Comparison of ENCODE assay signal across 15 cellular contexts in the genomic region with DNA sequence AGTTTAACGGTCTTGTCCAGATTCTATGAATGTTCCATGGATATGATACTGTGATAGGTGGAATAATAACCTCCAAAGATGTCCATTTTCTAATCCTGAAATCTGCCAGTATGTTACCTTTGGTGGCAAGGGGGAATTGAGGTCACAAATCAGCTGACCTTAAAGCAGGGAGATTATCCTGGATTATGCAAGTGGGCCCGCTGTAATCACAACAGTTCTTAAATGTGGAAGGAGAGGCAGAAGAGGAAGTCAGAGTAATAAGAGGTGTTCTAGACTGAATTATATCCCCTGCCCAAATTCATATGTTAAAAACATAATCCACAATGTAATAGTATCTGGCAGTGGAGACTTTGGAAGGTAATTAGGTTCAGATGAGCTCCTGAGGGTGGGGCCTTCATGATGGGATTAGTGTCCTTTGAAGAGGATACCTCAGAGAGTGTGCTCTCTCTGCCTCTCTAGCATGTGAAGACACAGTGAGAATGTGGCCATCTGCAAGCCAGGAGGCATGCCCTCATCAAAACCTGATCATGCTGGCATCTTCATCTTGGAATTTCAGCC. TPM values are rescaled to one million over a fixed set of nuclear protein-coding genes. Genes with fewer than 3 reads are reported as not detected.
DNase-seq lines count a peak whose midpoint lies in the region; ATAC-seq, FAIRE-seq and TF ChIP-seq lines count a peak whose summit lies in the region.
"Had no signal": no experiment of that assay in that cellular context is flagged by ENCODE, and none has a peak within 500 bp of the region (broad histone marks: within the 10 kb centered on the region; RNA-seq: fewer than 3 reads in every experiment).

No MANE protein-coding gene starts in this region.

- H3K27me3 ChIP-seq in HAP-1 (ENCODE audit: low read depth) (no peaks in the 10 kb centered on the region), astrocyte (ENCODE audit: insufficient read depth, low read length) (no peaks in the 10 kb centered on the region), Caco-2 (replicated peaks; ENCODE audit: control insufficient read depth, insufficient read depth, low read length) (no peaks in the 10 kb centered on the region)

- H3K4me1 Mint-ChIP-seq in activated CD4-positive, alpha-beta T cell treated with anti-CD3 and anti-CD28 coated beads, Interleukin-2, amount 10 ng/mL, durations not matched to agents 24 days and 14 days = no peaks in the 10 kb centered on the region
- no peaks in the 10 kb centered on the region for H3K4me1 Mint-ChIP-seq in activated CD4-positive, alpha-beta T cell treated with anti-CD3 and anti-CD28 coated beads for 36 hours
- H3K4me1 Mint-ChIP-seq in astrocyte (ENCODE audit: low read depth, unreplicated experiment) = no peaks in the 10 kb centered on the region
- H3K4me1 Mint-ChIP-seq in Caco-2 (ENCODE audit: low read depth, unreplicated experiment) = no peaks in the 10 kb centered on the region
- no peaks in the 10 kb centered on the region for H3K4me1 Mint-ChIP-seq in natural killer cell
- H3K4me1 Mint-ChIP-seq: B cell; CD8-positive, alpha-beta memory T cell had no signal

- intact Hi-C loops in activated CD4-positive, alpha-beta T cell treated with anti-CD3 and anti-CD28 coated beads, Interleukin-2, amount 10 ng/mL, durations not matched to agents 24 days and 14 days (cut with micrococcal nuclease) = no loop called here
- intact Hi-C loops in activated CD4-positive, alpha-beta T cell treated with anti-CD3 and anti-CD28 coated beads for 36 hours (cut with DNase I, micrococcal nuclease) = no loop called here
- intact Hi-C loops in Caco-2 (cut with micrococcal nuclease; ENCODE audit: unreplicated experiment) = no loop called here
- intact Hi-C loops in natural killer cell (cut with micrococcal nuclease) = no loop called here

- H3K4me3 Mint-ChIP-seq in activated CD4-positive, alpha-beta T cell treated with anti-CD3 and anti-CD28 coated beads, Interleukin-2, amount 10 ng/mL, durations not matched to agents 24 days and 14 days = no peak overlapping the region
- H3K4me3 Mint-ChIP-seq in activated CD4-positive, alpha-beta T cell treated with anti-CD3 and anti-CD28 coated beads for 36 hours = no peak overlapping the region
- H3K4me3 Mint-ChIP-seq in astrocyte (ENCODE audit: unreplicated experiment) (no peak overlapping the region), Caco-2 (ENCODE audit: unreplicated experiment) (no peak overlapping the region), natural killer cell (no peak overlapping the region)
- H3K4me3 Mint-ChIP-seq: B cell; CD8-positive, alpha-beta memory T cell had no signal

- no peak for FAIRE-seq in astrocyte (lab: Jason Lieb, UNC)
- FAIRE-seq: A204.1, GM12878, GM18507 had no signal

- H4K20me1 ChIP-seq in astrocyte (ENCODE audit: insufficient read depth, low read length) = no peaks in the 10 kb centered on the region

- no TSS peak for BruUV-seq in Caco-2 (replicated peaks; lab: Mats Ljungman, UMichigan)

- H3K9me3 ChIP-seq in HAP-1 = no peaks in the 10 kb centered on the region
- H3K9me3 ChIP-seq in astrocyte (ENCODE audit: insufficient read depth, low read depth, low read length) = no peaks in the 10 kb centered on the region
- H3K9me3 ChIP-seq in Caco-2 = no peaks in the 10 kb centered on the region

- H3K27ac ChIP-seq in astrocyte (ENCODE audit: low read depth, low read length) = no peak overlapping the region

- no peak overlapping the region for H3K9ac ChIP-seq in astrocyte (ENCODE audit: low read length)

- TF ChIP-seq CTCF in astrocyte (IDR thresholded peaks at IDR 0.05; ENCODE audit: insufficient read depth, low read depth, low read length) = no peak
- no peak for TF ChIP-seq CTCF in Caco-2 (IDR thresholded peaks at IDR 0.05; ENCODE audit: insufficient read depth in 1 of 2, low read depth in 1 of 2, low read length in 1 of 2, severe bottlenecking in 1 of 2, unreplicated experiment in 1 of 2)
- TF ChIP-seq CTCF in natural killer cell (IDR thresholded peaks at IDR 0.05) = no peak

- H3K27ac Mint-ChIP-seq in activated CD4-positive, alpha-beta T cell treated with anti-CD3 and anti-CD28 coated beads, Interleukin-2, amount 10 ng/mL, durations not matched to agents 24 days and 14 days = no peak overlapping the region
- no peak overlapping the region for H3K27ac Mint-ChIP-seq in activated CD4-positive, alpha-beta T cell treated with anti-CD3 and anti-CD28 coated beads for 36 hours
- no peak overlapping the region for H3K27ac Mint-ChIP-seq in astrocyte (ENCODE audit: unreplicated experiment)
- H3K27ac Mint-ChIP-seq in Caco-2 (ENCODE audit: unreplicated experiment) = no peak overlapping the region
- no peak overlapping the region for H3K27ac Mint-ChIP-seq in natural killer cell
- H3K27ac Mint-ChIP-seq: B cell had no signal

- ATAC-seq in activated CD4-positive, alpha-beta T cell treated with anti-CD3 and anti-CD28 coated beads for 36 hours = no peak
- ATAC-seq in natural killer cell = no peak
- ATAC-seq: GM12878 had no signal

- H3K4me2 ChIP-seq in astrocyte (ENCODE audit: low read length) = no peak overlapping the region

- POLR2A ChIA-PET in activated CD4-positive, alpha-beta T cell treated with anti-CD3 and anti-CD28 coated beads for 36 hours (lab: Charles Lee) = no interaction called here
- POLR2A ChIA-PET in Caco-2 (lab: Charles Lee) = no interaction called here

- no peaks in the 10 kb centered on the region for H3K79me2 ChIP-seq in astrocyte (ENCODE audit: insufficient read depth, low read length)

- H3K4me3 ChIP-seq in HAP-1 (no peak overlapping the region), astrocyte (ENCODE audit: insufficient read depth, low read depth, low read length) (no peak overlapping the region), Caco-2 (ENCODE audit: low read depth, low read length) (no peak overlapping the region)
- H3K4me3 ChIP-seq: GM12878 had no signal

- H3K36me3 ChIP-seq in HAP-1 (replicated peaks) (no peaks in the 10 kb centered on the region), astrocyte (ENCODE audit: insufficient read depth, low read length) (no peaks in the 10 kb centered on the region), Caco-2 (ENCODE audit: control insufficient read depth, insufficient read depth, low read length) (no peaks in the 10 kb centered on the region)

- in situ Hi-C loops in HAP-1 (cut with MboI; ENCODE audit: low sequenced_read_pairs) = no loop called here

- DNase-seq in activated CD4-positive, alpha-beta T cell treated with anti-CD3 and anti-CD28 coated beads, Interleukin-2, amount 10 ng/mL, durations not matched to agents 24 days and 14 days = peak; percentile 32
- no peak for DNase-seq in activated CD4-positive, alpha-beta T cell treated with anti-CD3 and anti-CD28 coated beads for 36 hours
- DNase-seq in HAP-1 (ENCODE audit: low spot score in 2 of 2) (peak; percentile 62 to 83), astrocyte (ENCODE audit: low read depth) (no peak), Caco-2 (no peak), LoVo (ENCODE audit: low spot score) (no peak), natural killer cell (no peak)
- DNase-seq: C1 segment of cervical spinal cord; CD8-positive, alpha-beta memory T cell; DMS 273 treated with DMSO at 0.1 percent for 48 hours; H7 had no signal

- no peaks in the 10 kb centered on the region for H3K27me3 Mint-ChIP-seq in activated CD4-positive, alpha-beta T cell treated with anti-CD3 and anti-CD28 coated beads, Interleukin-2, amount 10 ng/mL, durations not matched to agents 24 days and 14 days
- no peaks in the 10 kb centered on the region for H3K27me3 Mint-ChIP-seq in activated CD4-positive, alpha-beta T cell treated with anti-CD3 and anti-CD28 coated beads for 36 hours
- no peaks in the 10 kb centered on the region for H3K27me3 Mint-ChIP-seq in astrocyte (ENCODE audit: low read depth, unreplicated experiment)
- H3K27me3 Mint-ChIP-seq in Caco-2 (ENCODE audit: insufficient read depth, unreplicated experiment) = no peaks in the 10 kb centered on the region
- H3K27me3 Mint-ChIP-seq in natural killer cell (ENCODE audit: low read depth in 2 of 2) = no peaks in the 10 kb centered on the region
- H3K27me3 Mint-ChIP-seq: B cell; CD8-positive, alpha-beta memory T cell had no signal

- no peaks in the 10 kb centered on the region for H3K36me3 Mint-ChIP-seq in activated CD4-positive, alpha-beta T cell treated with anti-CD3 and anti-CD28 coated beads, Interleukin-2, amount 10 ng/mL, durations not matched to agents 24 days and 14 days (ENCODE audit: low read depth)
- H3K36me3 Mint-ChIP-seq in activated CD4-positive, alpha-beta T cell treated with anti-CD3 and anti-CD28 coated beads for 36 hours (ENCODE audit: low read depth) = no peaks in the 10 kb centered on the region
- H3K36me3 Mint-ChIP-seq in astrocyte (ENCODE audit: low read depth, unreplicated experiment) = no peaks in the 10 kb centered on the region
- H3K36me3 Mint-ChIP-seq in Caco-2 (ENCODE audit: insufficient read depth, unreplicated experiment) = no peaks in the 10 kb centered on the region
- no peaks in the 10 kb centered on the region for H3K36me3 Mint-ChIP-seq in natural killer cell
- H3K36me3 Mint-ChIP-seq: CD8-positive, alpha-beta memory T cell had no signal

- peak overlapping the region; percentile 18 for H2AFZ ChIP-seq in astrocyte (ENCODE audit: low read depth, low read length)

- CTCF ChIA-PET in activated CD4-positive, alpha-beta T cell treated with anti-CD3 and anti-CD28 coated beads for 36 hours (lab: Charles Lee) = no interaction called here
- CTCF ChIA-PET in Caco-2 (lab: Charles Lee) = no interaction called here

- H3K4me1 ChIP-seq in HAP-1 (peaks cover 18% of the 10 kb centered on the region), astrocyte (ENCODE audit: insufficient read depth, low read length) (no peaks in the 10 kb centered on the region), Caco-2 (no peaks in the 10 kb centered on the region)

- H3K9me3 Mint-ChIP-seq in activated CD4-positive, alpha-beta T cell treated with anti-CD3 and anti-CD28 coated beads, Interleukin-2, amount 10 ng/mL, durations not matched to agents 24 days and 14 days = no peaks in the 10 kb centered on the region
- no peaks in the 10 kb centered on the region for H3K9me3 Mint-ChIP-seq in activated CD4-positive, alpha-beta T cell treated with anti-CD3 and anti-CD28 coated beads for 36 hours (ENCODE audit: low read depth)
- H3K9me3 Mint-ChIP-seq in astrocyte (ENCODE audit: unreplicated experiment) = no peaks in the 10 kb centered on the region
- H3K9me3 Mint-ChIP-seq in Caco-2 (ENCODE audit: unreplicated experiment) = no peaks in the 10 kb centered on the region
- H3K9me3 Mint-ChIP-seq in natural killer cell = no peaks in the 10 kb centered on the region
- H3K9me3 Mint-ChIP-seq: CD8-positive, alpha-beta memory T cell had no signal

RNA-seq across cellular contexts. Expression of gene ZFAND5, which starts 47.6 kb away (rescaled TPM):
- 115 and 121 TPM in 2 replicates for total RNA-seq in activated CD4-positive, alpha-beta T cell treated with anti-CD3 and anti-CD28 coated beads, Interleukin-2, amount 10 ng/mL, durations not matched to agents 24 days and 14 days
- total RNA-seq in activated CD4-positive, alpha-beta T cell treated with anti-CD3 and anti-CD28 coated beads for 36 hours = 10 to 100 TPM; 72.0 to 88.2 TPM
- total RNA-seq in astrocyte (167 and 181 TPM in 2 replicates), Caco-2 (2022) (30.9 and 34.4 TPM in 2 replicates), natural killer cell (100 to 1,000 TPM; 307 to 450 (median 318) TPM)

Comparison
In these comparisons a context has a peak if more than half of its experiments do, and no peak if none do; other contexts are left out.
1. DNase-seq: peak in activated CD4-positive, alpha-beta T cell treated with anti-CD3 and anti-CD28 coated beads, Interleukin-2, amount 10 ng/mL, durations not matched to agents 24 days and 14 days (single experiment) and HAP-1 (2 of 2); none in activated CD4-positive, alpha-beta T cell treated with anti-CD3 and anti-CD28 coated beads for 36 hours (single experiment), astrocyte (single experiment), Caco-2 (0 of 2), LoVo (single experiment) and natural killer cell (single experiment).